Comparison of ENCODE assay signal across 33 cellular contexts in genomic region chr4:16693641-16694040, GRCh38.
DNase-seq lines count a peak whose midpoint lies in the region; ATAC-seq, FAIRE-seq and TF ChIP-seq lines count a peak whose summit lies in the region.
"Had no signal": no experiment of that assay in that cellular context is flagged by ENCODE, and none has a peak within 500 bp of the region (broad histone marks: within the 10 kb centered on the region; RNA-seq: fewer than 3 reads in every experiment).

No MANE protein-coding gene starts in this region.

- no peak overlapping the region for H2BK12ac ChIP-seq in neuronal stem cell (ENCODE audit: low read length)

- H3K4me3 Mint-ChIP-seq in CD4-positive, alpha-beta memory T cell = no peak overlapping the region
- no peak overlapping the region for H3K4me3 Mint-ChIP-seq in type B pancreatic cell
- H3K4me3 Mint-ChIP-seq: activated CD4-positive, alpha-beta memory T cell treated with anti-CD3 and anti-CD28 coated beads, Interleukin-2, amount 10 ng/mL, durations not matched to agents 7 days and 5 days; activated naive CD4-positive, alpha-beta T cell treated with anti-CD3 and anti-CD28 coated beads for 36 hours; activated T-helper 1 cell treated with anti-CD3 and anti-CD28 coated beads, Interleukin-12 subunit alpha, Interleukin-12 subunit beta, Interleukin-2, Interleukin-4 antibody, amounts not matched to agents 30 ng/mL and 10 ng/mL and 1 ng/mL, durations not matched to agents 14 hours and 24 hours and 36 hours; B cell; memory B cell had no signal

- no peak for FAIRE-seq in HTR-8/SVneo (lab: Jason Lieb, UNC)
- FAIRE-seq: A549, bronchial epithelial cell, GM12892, urothelium cell line had no signal

- no peak overlapping the region for H4K91ac ChIP-seq in neuronal stem cell (ENCODE audit: low read depth, low read length, poor library complexity)

- no peaks in the 10 kb centered on the region for H3K79me2 ChIP-seq in GM23248 (ENCODE audit: insufficient read depth)

- intact Hi-C loops in CD4-positive, alpha-beta memory T cell (cut with micrococcal nuclease) = no loop called here

- ATAC-seq in gastroesophageal sphincter = no peak
- ATAC-seq: A549, left lung, PC-3 had no signal

- TF ChIP-seq CTCF in gastroesophageal sphincter (IDR thresholded peaks at IDR 0.05) (no peak), type B pancreatic cell (conservative IDR thresholded peaks at IDR 0.05) (no peak)

- POLR2A ChIA-PET in CD4-positive, alpha-beta memory T cell (lab: Charles Lee; ENCODE audit: partially characterized antibody) = no interaction called here

- no peaks in the 10 kb centered on the region for H3K9me2 ChIP-seq in GM23248 (ENCODE audit: insufficient read depth)

- TF ChIP-seq POLR2A in gastroesophageal sphincter (IDR thresholded peaks at IDR 0.05) = no peak

- H3K4me2 ChIP-seq in GM23248 (ENCODE audit: unreplicated experiment) (no peak overlapping the region), neuronal stem cell (ENCODE audit: insufficient read depth, low read length, poor library complexity, severe bottlenecking) (no peak overlapping the region)
- H3K4me2 ChIP-seq: A549, KMS-11, smooth muscle cell had no signal

- H3K9me3 ChIP-seq in GM23248 (ENCODE audit: low read depth) = no peaks in the 10 kb centered on the region
- H3K9me3 ChIP-seq in SK-N-MC (ENCODE audit: low read depth, low read length) = no peaks in the 10 kb centered on the region
- no peaks in the 10 kb centered on the region for H3K9me3 ChIP-seq in gastroesophageal sphincter
- no peaks in the 10 kb centered on the region for H3K9me3 ChIP-seq in neuronal stem cell (replicated peaks in 1 of 2; ENCODE audit: control insufficient read depth in 2 of 2, insufficient read depth in 1 of 2, low read depth in 1 of 2, low read length in 2 of 2)
- no peaks in the 10 kb centered on the region for H3K9me3 ChIP-seq in CD4-positive, alpha-beta memory T cell (ENCODE audit: control insufficient read depth in 1 of 2, low read length in 2 of 2)
- H3K9me3 ChIP-seq: A549, left lung, MG63, suprapubic skin had no signal

- H3K14ac ChIP-seq in neuronal stem cell (ENCODE audit: low read length) = no peak overlapping the region

- WGBS in GM23248 (ENCODE audit: low coverage in 1 of 2, low lambda C conversion rate in 2 of 2, missing lambda C conversion rate in 2 of 2), 2 experiments = 96 to 98% methylated on average over 3 of the region's 3 CpGs
- 50 to 71% methylated on average over 3 of the region's 3 CpGs for WGBS in gastroesophageal sphincter (ENCODE audit: low coverage in 1 of 2), 2 donors
- WGBS in neuronal stem cell (ENCODE audit: extremely low coverage in 2 of 2, insufficient read length in 2 of 2, insufficient replicate concordance in 1 of 2), 2 donors = no CpG with 5 or more reads among the region's 3 CpGs

- H3K4me1 ChIP-seq in GM23248 (ENCODE audit: insufficient read depth) (peaks cover 25% of the 10 kb centered on the region), gastroesophageal sphincter (peaks cover 7 to 31% (median 14%) of the 10 kb centered on the region in 3 donors), neuronal stem cell (ENCODE audit: control insufficient read depth in 2 of 2, insufficient read depth in 1 of 2, low read depth in 1 of 2, low read length in 2 of 2) (peaks cover 0 to 15% of the 10 kb centered on the region in 2 donors)
- no peaks in the 10 kb centered on the region for H3K4me1 ChIP-seq in CD4-positive, alpha-beta memory T cell (ENCODE audit: insufficient read depth, low read length)
- H3K4me1 ChIP-seq: A549, left lung had no signal

- H3K27ac ChIP-seq in GM23248 (peak overlapping the region; percentile 86), SK-N-MC (peak overlapping the region; percentile 99), gastroesophageal sphincter (peak overlapping the region in 3 of 4 donors; percentile 46 to 77 (median 56)), neuronal stem cell (replicated peaks; ENCODE audit: low read length) (no peak overlapping the region)
- no peak overlapping the region for H3K27ac ChIP-seq in CD4-positive, alpha-beta memory T cell (ENCODE audit: low read depth, low read length)
- H3K27ac ChIP-seq: A549, KMS-11, left lung, suprapubic skin had no signal

- no peak overlapping the region for H3K9ac ChIP-seq in GM23248
- no peak overlapping the region for H3K9ac ChIP-seq in SK-N-MC (ENCODE audit: insufficient read length)
- no peak overlapping the region for H3K9ac ChIP-seq in neuronal stem cell (ENCODE audit: low read depth, low read length, poor library complexity)
- H3K9ac ChIP-seq: KMS-11 had no signal

- H3K9me3 Mint-ChIP-seq in CD4-positive, alpha-beta memory T cell = peaks cover 0 to 4% (median 0%) of the 10 kb centered on the region in 8 donors
- no peaks in the 10 kb centered on the region for H3K9me3 Mint-ChIP-seq in type B pancreatic cell
- H3K9me3 Mint-ChIP-seq: activated CD4-positive, alpha-beta memory T cell treated with anti-CD3 and anti-CD28 coated beads, Interleukin-2, amount 10 ng/mL, durations not matched to agents 7 days and 5 days; activated naive CD4-positive, alpha-beta T cell treated with anti-CD3 and anti-CD28 coated beads for 36 hours; activated T-helper 1 cell treated with anti-CD3 and anti-CD28 coated beads, Interleukin-12 subunit alpha, Interleukin-12 subunit beta, Interleukin-2, Interleukin-4 antibody, amounts not matched to agents 30 ng/mL and 10 ng/mL and 1 ng/mL, durations not matched to agents 14 hours and 24 hours and 36 hours had no signal

- H3F3A ChIP-seq in GM23248 (ENCODE audit: insufficient read depth) = peaks cover 28% of the 10 kb centered on the region

- H3K79me1 ChIP-seq in neuronal stem cell (ENCODE audit: low read depth, low read length) = no peaks in the 10 kb centered on the region

- in situ Hi-C loops in GM23248 (cut with MboI) = no loop called here

- CTCF ChIA-PET in CD4-positive, alpha-beta memory T cell (lab: Charles Lee; ENCODE audit: partially characterized antibody) = no interaction called here

- H3K36me3 Mint-ChIP-seq in CD4-positive, alpha-beta memory T cell = no peaks in the 10 kb centered on the region
- H3K36me3 Mint-ChIP-seq in type B pancreatic cell = no peaks in the 10 kb centered on the region
- H3K36me3 Mint-ChIP-seq: memory B cell had no signal

- H3K27ac Mint-ChIP-seq in CD4-positive, alpha-beta memory T cell = no peak overlapping the region
- H3K27ac Mint-ChIP-seq in type B pancreatic cell = no peak overlapping the region
- H3K27ac Mint-ChIP-seq: activated CD4-positive, alpha-beta memory T cell treated with anti-CD3 and anti-CD28 coated beads, Interleukin-2, amount 10 ng/mL, durations not matched to agents 7 days and 5 days; activated naive CD4-positive, alpha-beta T cell treated with anti-CD3 and anti-CD28 coated beads for 36 hours; activated T-helper 1 cell treated with anti-CD3 and anti-CD28 coated beads, Interleukin-12 subunit alpha, Interleukin-12 subunit beta, Interleukin-2, Interleukin-4 antibody, amounts not matched to agents 30 ng/mL and 10 ng/mL and 1 ng/mL, durations not matched to agents 14 hours and 24 hours and 36 hours; B cell; memory B cell had no signal

- H3K27me3 ChIP-seq in GM23248 (replicated peaks; ENCODE audit: insufficient read depth) = no peaks in the 10 kb centered on the region
- no peaks in the 10 kb centered on the region for H3K27me3 ChIP-seq in gastroesophageal sphincter
- no peaks in the 10 kb centered on the region for H3K27me3 ChIP-seq in neuronal stem cell (ENCODE audit: control insufficient read depth in 3 of 3, insufficient read depth in 3 of 3, low read depth in 1 of 3, low read length in 3 of 3)
- no peaks in the 10 kb centered on the region for H3K27me3 ChIP-seq in CD4-positive, alpha-beta memory T cell (ENCODE audit: insufficient read depth, low read length)
- H3K27me3 ChIP-seq: left lung, MG63, suprapubic skin had no signal

- H3K4me1 Mint-ChIP-seq in CD4-positive, alpha-beta memory T cell = no peaks in the 10 kb centered on the region
- peaks cover 18% of the 10 kb centered on the region for H3K4me1 Mint-ChIP-seq in type B pancreatic cell (ENCODE audit: unreplicated experiment)
- H3K4me1 Mint-ChIP-seq: activated CD4-positive, alpha-beta memory T cell treated with anti-CD3 and anti-CD28 coated beads, Interleukin-2, amount 10 ng/mL, durations not matched to agents 7 days and 5 days; B cell; memory B cell had no signal

- no peak overlapping the region for H2BK15ac ChIP-seq in neuronal stem cell (ENCODE audit: low read length)

- no peak overlapping the region for H4K8ac ChIP-seq in neuronal stem cell (ENCODE audit: low read depth, low read length)

- H3K36me3 ChIP-seq in GM23248 (ENCODE audit: low read depth) (no peaks in the 10 kb centered on the region), SK-N-MC (ENCODE audit: insufficient read depth, low read length) (no peaks in the 10 kb centered on the region), gastroesophageal sphincter (no peaks in the 10 kb centered on the region), neuronal stem cell (replicated peaks in 1 of 2; ENCODE audit: control insufficient read depth in 2 of 2, insufficient read depth in 2 of 2, low read length in 2 of 2) (no peaks in the 10 kb centered on the region)
- H3K36me3 ChIP-seq in CD4-positive, alpha-beta memory T cell (ENCODE audit: insufficient read depth, low read length) = no peaks in the 10 kb centered on the region
- H3K36me3 ChIP-seq: left lung, suprapubic skin had no signal

- H3K27me3 Mint-ChIP-seq in CD4-positive, alpha-beta memory T cell = no peaks in the 10 kb centered on the region
- no peaks in the 10 kb centered on the region for H3K27me3 Mint-ChIP-seq in type B pancreatic cell
- H3K27me3 Mint-ChIP-seq: activated CD4-positive, alpha-beta memory T cell treated with anti-CD3 and anti-CD28 coated beads, Interleukin-2, amount 10 ng/mL, durations not matched to agents 7 days and 5 days; B cell; memory B cell had no signal

- peak overlapping the region; percentile 41 for H3K18ac ChIP-seq in neuronal stem cell (ENCODE audit: low read length)

- no peaks in the 10 kb centered on the region for H4K20me1 ChIP-seq in GM23248 (ENCODE audit: insufficient read depth)

- H2AK5ac ChIP-seq in neuronal stem cell (ENCODE audit: low read depth, low read length) = no peak overlapping the region

- no peak overlapping the region for H2AFZ ChIP-seq in GM23248
- no peak overlapping the region for H2AFZ ChIP-seq in neuronal stem cell (ENCODE audit: low read length)

- H2BK5ac ChIP-seq in neuronal stem cell (ENCODE audit: low read length) = no peak overlapping the region

- no peak overlapping the region for H3K23ac ChIP-seq in neuronal stem cell (ENCODE audit: low read depth, low read length, poor library complexity)

- no peak for TF ChIP-seq EP300 in gastroesophageal sphincter (IDR thresholded peaks at IDR 0.05)

- H3K4me3 ChIP-seq in GM23248 = no peak overlapping the region
- no peak overlapping the region for H3K4me3 ChIP-seq in SK-N-MC
- H3K4me3 ChIP-seq in gastroesophageal sphincter = no peak overlapping the region
- no peak overlapping the region for H3K4me3 ChIP-seq in neuronal stem cell (ENCODE audit: low read length in 2 of 2)
- no peak overlapping the region for H3K4me3 ChIP-seq in CD4-positive, alpha-beta memory T cell (ENCODE audit: low read length in 2 of 2)
- H3K4me3 ChIP-seq: A549, left lung, MG63, smooth muscle cell, suprapubic skin had no signal

- DNase-seq in GM23248 (no peak), SK-N-MC (ENCODE audit: low read depth, low spot score) (no peak), neuronal stem cell (ENCODE audit: low spot score) (no peak), HTR-8/SVneo (ENCODE audit: insufficient read length, low spot score) (no peak), type B pancreatic cell (ENCODE audit: extremely low spot score, unreplicated experiment) (no peak), DMS114 treated with DMSO at 0.1 percent for 48 hours (lab: John Stamatoyannopoulos, UW; ENCODE audit: unreplicated experiment) (no peak)
- no peak for DNase-seq in CD4-positive, alpha-beta memory T cell
- DNase-seq: activated CD4-positive, alpha-beta memory T cell treated with anti-CD3 and anti-CD28 coated beads, Interleukin-2, amount 10 ng/mL, durations not matched to agents 7 days and 5 days; activated CD8-positive, alpha-beta memory T cell treated with anti-CD3 and anti-CD28 coated beads, Interleukin-2, amount 50 U/mL, for 4 hours; activated naive CD4-positive, alpha-beta T cell treated with anti-CD3 and anti-CD28 coated beads for 36 hours; amniotic stem cell; DMS153; hippocampal formation; left lung; NCI-H1105; NCI-H2029; NCI-H524 treated with DMSO at 0.1 percent for 48 hours; NK-92 treated with Interleukin-12 subunit alpha and Interleukin-12 subunit beta, amount 100 ng/mL, for 24 hours; stimulated activated naive CD4-positive, alpha-beta T cell; T-helper 2 cell had no signal

- no peak overlapping the region for H2BK120ac ChIP-seq in neuronal stem cell (ENCODE audit: low read depth, low read length)

- no peak overlapping the region for H3K4ac ChIP-seq in neuronal stem cell (ENCODE audit: low read length)

Comparison
In these comparisons a context has a peak if more than half of its experiments do, and no peak if none do; other contexts are left out.
1. H3K27ac ChIP-seq: peak in GM23248 (single experiment), SK-N-MC (single experiment) and gastroesophageal sphincter (3 of 4); none in neuronal stem cell (single experiment) and CD4-positive, alpha-beta memory T cell (single experiment).